In genomic region chr12:109777544-109777943, GRCh38 we compare ENCODE assay signal across 9 cellular contexts. TPM values are rescaled to one million over a fixed set of nuclear protein-coding genes. Genes with fewer than 3 reads are reported as not detected.
DNase-seq lines count a peak whose midpoint lies in the region; ATAC-seq lines count a peak whose summit lies in the region.
"Had no signal": no experiment of that assay in that cellular context is flagged by ENCODE, and none has a peak within 500 bp of the region (broad histone marks: within the 10 kb centered on the region; RNA-seq: fewer than 3 reads in every experiment).

No MANE protein-coding gene starts in this region.

- ATAC-seq in HG03521 (IDR thresholded peaks at IDR 0.05; ENCODE audit: unreplicated experiment) (no peak), HG03439 (IDR thresholded peaks at IDR 0.05; ENCODE audit: unreplicated experiment) (no peak)

- H3K4me3 ChIP-seq in H7 (ENCODE audit: insufficient read depth, low read depth, low read length): no peak overlapping the region
- H3K4me3 ChIP-seq: thoracic aorta had no signal

- no peaks in the 10 kb centered on the region for H3K27me3 ChIP-seq in H7 (ENCODE audit: control insufficient read depth, insufficient read depth, low read length)

- DNase-seq in COLO829 (ENCODE audit: low spot score) (peak; percentile 81), H7 (peak; percentile 89), RPMI7951 (ENCODE audit: low read depth) (peak; percentile 52), NCI-H1694 treated with DMSO at 0.1 percent for 48 hours (lab: John Stamatoyannopoulos, UW) (no peak)
- peak; percentile 26 for DNase-seq in central memory CD4-positive, alpha-beta T cell
- DNase-seq in stimulated activated CD4-positive, alpha-beta T cell treated with anti-CD3 and anti-CD28 coated beads, Interleukin-2, amount 100 ng/mL, for 48 hours: peak; percentile 10 to 30

- no peaks in the 10 kb centered on the region for H3K36me3 ChIP-seq in H7 (replicated peaks; ENCODE audit: control insufficient read depth, insufficient read depth, low read length)
- H3K36me3 ChIP-seq: thoracic aorta had no signal

RNA-seq across cellular contexts. Expression of gene TRPV4, which starts 55.7 kb away (rescaled TPM):
- 1.6 and 4.0 TPM in 2 replicates for total RNA-seq in H7 (2014; rRNA removed; shearing (Covaris generic))
- 0.68 and 0.96 TPM in 2 replicates for total RNA-seq in RPMI7951 (2014; rRNA removed; shearing (Covaris generic))
